ENCODE assay signal across 8 cellular contexts in the genomic region with DNA sequence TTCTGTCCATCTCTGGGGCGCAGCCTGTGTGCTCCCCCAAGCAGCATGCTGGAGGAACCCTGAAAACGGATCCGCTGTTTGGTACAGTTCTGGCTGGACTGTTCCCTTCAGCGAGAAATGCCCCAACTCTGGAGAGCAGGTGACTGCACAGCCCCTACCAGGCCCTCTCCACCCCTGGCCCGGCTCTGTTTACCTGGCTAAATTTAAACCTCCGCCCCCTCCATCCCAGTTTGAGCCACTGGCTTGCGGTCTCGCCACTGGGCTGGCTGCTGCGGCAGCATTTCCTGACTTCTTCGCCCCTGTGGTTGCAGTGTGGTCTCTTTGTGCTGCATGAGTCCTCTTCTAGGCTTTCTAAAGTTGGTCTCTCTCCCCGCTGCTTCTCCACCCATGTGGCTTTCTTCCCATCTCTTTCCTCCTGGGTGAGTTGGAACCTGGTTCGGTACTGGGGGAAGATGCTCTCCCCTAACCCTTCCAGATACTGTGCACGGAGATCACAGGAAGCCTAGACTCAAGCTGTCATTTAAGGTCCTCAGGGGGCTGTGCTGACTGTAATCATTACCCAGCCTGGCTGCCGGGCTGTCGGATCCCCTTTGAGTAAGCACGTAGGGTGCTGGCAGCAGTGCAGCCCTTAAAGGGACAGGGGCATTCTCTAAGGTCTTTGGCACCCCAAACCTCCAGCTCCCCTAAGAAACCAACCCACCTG.
DNase-seq lines count a peak whose midpoint lies in the region; ATAC-seq and TF ChIP-seq lines count a peak whose summit lies in the region.

No MANE protein-coding gene starts in this region.

- H3K36me3 Mint-ChIP-seq in activated CD8-positive, alpha-beta T cell treated with anti-CD3 and anti-CD28 coated beads for 36 hours (ENCODE audit: low read depth): no peaks in the 10 kb centered on the region

- TF ChIP-seq CTCF in activated CD8-positive, alpha-beta T cell treated with anti-CD3 and anti-CD28 coated beads for 36 hours (IDR thresholded peaks at IDR 0.05): peak; percentile 9

- no peaks in the 10 kb centered on the region for H3K9me3 Mint-ChIP-seq in activated CD8-positive, alpha-beta T cell treated with anti-CD3 and anti-CD28 coated beads for 36 hours

- peaks cover 69% of the 10 kb centered on the region for H3K27me3 Mint-ChIP-seq in activated CD8-positive, alpha-beta T cell treated with anti-CD3 and anti-CD28 coated beads for 36 hours

- H3K27ac Mint-ChIP-seq in activated CD8-positive, alpha-beta T cell treated with anti-CD3 and anti-CD28 coated beads for 36 hours: no peak overlapping the region

- ATAC-seq in GM19372 (IDR thresholded peaks at IDR 0.05; ENCODE audit: low read depth, unreplicated experiment) (peak; percentile 49), HG03439 (IDR thresholded peaks at IDR 0.05; ENCODE audit: unreplicated experiment) (peak; percentile 40), left lobe of liver (no peak)
- ATAC-seq in activated CD8-positive, alpha-beta T cell treated with anti-CD3 and anti-CD28 coated beads for 36 hours: peak; percentile 84

- intact Hi-C loops in activated CD8-positive, alpha-beta T cell treated with anti-CD3 and anti-CD28 coated beads for 36 hours (cut with micrococcal nuclease): loop anchor here (5.0 kb wide), 1 partner anchor 59 kb away; a partner anchor contains a TSS

- peak overlapping the region; percentile 62 for H3K4me3 Mint-ChIP-seq in activated CD8-positive, alpha-beta T cell treated with anti-CD3 and anti-CD28 coated beads for 36 hours

- CTCF ChIA-PET in activated CD8-positive, alpha-beta T cell treated with anti-CD3 and anti-CD28 coated beads for 36 hours (lab: Charles Lee): interaction anchor here (0.6 to 3.1 kb wide), 9 partner anchors 10 to 416 kb away, joined by 3 to 30 read pairs (median 4); no protein-coding TSS in a partner anchor

- POLR2A ChIA-PET in activated CD8-positive, alpha-beta T cell treated with anti-CD3 and anti-CD28 coated beads for 36 hours (lab: Charles Lee): no interaction called here

- DNase-seq in ELR (ENCODE audit: low read depth): peak; percentile 89
- DNase-seq in activated CD8-positive, alpha-beta T cell treated with anti-CD3 and anti-CD28 coated beads for 36 hours: peak; percentile 80
- DNase-seq in mesenteric fat pad (ENCODE audit: low spot score): peak; percentile 69
- DNase-seq in cortex of kidney (lab: John Stamatoyannopoulos, UW): no peak
- no peak for DNase-seq in left lobe of liver (ENCODE audit: low spot score)
- DNase-seq in DMS79 (lab: John Stamatoyannopoulos, UW): no peak

- peaks cover 32% of the 10 kb centered on the region for H3K4me1 Mint-ChIP-seq in activated CD8-positive, alpha-beta T cell treated with anti-CD3 and anti-CD28 coated beads for 36 hours (ENCODE audit: low read depth)

Comparison
In these comparisons a context has a peak if more than half of its experiments do, and no peak if none do; other contexts are left out.
1. DNase-seq: peak in ELR (single experiment), activated CD8-positive, alpha-beta T cell treated with anti-CD3 and anti-CD28 coated beads for 36 hours (single experiment) and mesenteric fat pad (single experiment); none in cortex of kidney (single experiment), left lobe of liver (single experiment) and DMS79 (single experiment).